ENCODE assay signal across 8 cellular contexts in genomic region chr10:52216852-52217251, GRCh38.
DNase-seq lines count a peak whose midpoint lies in the region; ATAC-seq and TF ChIP-seq lines count a peak whose summit lies in the region.

No MANE protein-coding gene starts in this region.

- H3K36me3 ChIP-seq in BJ (ENCODE audit: control insufficient read depth, insufficient read depth, low read length), result no peaks in the 10 kb centered on the region

- H3K4me3 ChIP-seq in BJ (ENCODE audit: low read depth, low read length) (no peak overlapping the region), astrocyte of the cerebellum (ENCODE audit: low read depth, low read length) (no peak overlapping the region)

- CTCF ChIA-PET in BJ (lab: Yijun Ruan, JAX), result interaction anchor here (0.8 to 2.2 kb wide), 14 partner anchors 10 to 1225 kb away, joined by 3 to 12 read pairs (median 4); no protein-coding TSS in a partner anchor

- TF ChIP-seq CTCF in BJ (IDR thresholded peaks at IDR 0.05; ENCODE audit: insufficient read depth, low read depth, low read length), result no peak
- no peak for TF ChIP-seq CTCF in astrocyte of the cerebellum (IDR thresholded peaks at IDR 0.05; ENCODE audit: low read depth, low read length, missing control alignments)
- TF ChIP-seq CTCF in GM13976 (IDR thresholded peaks at IDR 0.05; ENCODE audit: borderline replicate concordance, control extremely low read depth, extremely low read depth, insufficient read depth, missing control alignments), result no peak

- H3K27me3 ChIP-seq in BJ (ENCODE audit: control insufficient read depth, insufficient read depth, low read length), result no peaks in the 10 kb centered on the region

- peak; percentile 62 for DNase-seq in BJ (ENCODE audit: low read depth)
- peak; percentile 70 for DNase-seq in astrocyte of the cerebellum (ENCODE audit: low read depth)
- DNase-seq in non-pigmented ciliary epithelial cell (ENCODE audit: low read depth), result peak; percentile 49
- DNase-seq in T1000 (lab: John Stamatoyannopoulos, UW), result no peak
- no peak for DNase-seq in GM13976 (ENCODE audit: low spot score)
- DNase-seq in central memory CD4-positive, alpha-beta T cell, result no peak

- POLR2A ChIA-PET in BJ (lab: Charles Lee), result no interaction called here

- ATAC-seq in GM19455 (IDR thresholded peaks at IDR 0.05; ENCODE audit: unreplicated experiment), result peak; percentile 70
- ATAC-seq in HG03378 (IDR thresholded peaks at IDR 0.05; ENCODE audit: unreplicated experiment), result peak; percentile 76

- in situ Hi-C loops in astrocyte of the cerebellum (cut with HindIII; ENCODE audit: low sequenced_read_pairs), result no loop called here
- in situ Hi-C loops in GM13976 (cut with MboI; ENCODE audit: low sequenced_read_pairs, unreplicated experiment), result no loop called here

Comparison
In these comparisons a context has a peak if more than half of its experiments do, and no peak if none do; other contexts are left out.
1. DNase-seq: peak in BJ (single experiment), astrocyte of the cerebellum (single experiment) and non-pigmented ciliary epithelial cell (single experiment); none in T1000 (single experiment), GM13976 (single experiment) and central memory CD4-positive, alpha-beta T cell (single experiment).